ENCODE assay signal across 10 cellular contexts in the genomic region with DNA sequence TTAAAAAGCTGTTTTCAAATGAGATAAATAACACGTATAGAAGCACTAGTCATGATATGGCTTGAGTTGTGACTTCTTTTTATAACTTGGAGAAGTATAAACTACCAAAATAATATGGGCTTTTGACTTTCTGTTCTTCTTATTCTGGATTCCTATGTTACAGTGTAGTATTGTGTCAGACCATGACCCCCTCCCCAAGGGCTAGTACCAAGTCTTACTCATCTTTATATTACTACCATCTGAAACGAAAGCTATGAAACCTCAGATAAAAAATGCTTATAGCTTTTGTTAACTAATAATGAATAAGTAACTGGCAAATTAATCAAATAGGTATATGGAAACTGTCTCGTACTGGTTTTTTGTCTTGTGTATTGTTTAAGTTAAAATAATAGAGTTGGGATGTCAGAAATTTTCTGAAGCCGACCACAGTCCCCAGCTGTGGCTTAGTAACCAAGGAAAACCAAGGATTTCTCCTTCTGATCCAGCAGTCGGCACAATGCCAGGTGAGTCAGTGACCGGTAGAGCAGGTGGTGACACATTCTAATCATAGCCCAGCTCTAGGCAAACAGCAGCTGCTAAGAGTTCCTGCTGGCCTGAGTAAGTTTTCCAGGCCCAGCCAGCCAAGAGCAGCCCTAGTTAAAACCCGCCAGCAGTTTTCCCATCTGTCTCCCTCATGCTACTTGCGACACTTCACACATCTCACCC.
A peak's percentile ranks its signal among the peaks of the same experiment; 100 is the strongest.
DNase-seq lines count a peak whose midpoint lies in the region; ATAC-seq, FAIRE-seq and TF ChIP-seq lines count a peak whose summit lies in the region.
"Had no signal": no experiment of that assay in that cellular context is flagged by ENCODE, and none has a peak within 500 bp of the region (broad histone marks: within the 10 kb centered on the region; RNA-seq: fewer than 3 reads in every experiment).

No MANE protein-coding gene starts in this region.

- H3K27ac Mint-ChIP-seq in natural killer cell treated with Interleukin-12 subunit alpha and Interleukin-12 subunit beta and Interleukin-15 and Interleukin-18, amount 100 ng/mL, for 72 hours = no peak overlapping the region
- H3K27ac Mint-ChIP-seq: memory B cell had no signal

- no peak for TF ChIP-seq POLR2A in HepG2 (IDR thresholded peaks at IDR 0.05; ENCODE audit: insufficient read depth in 1 of 2, low read depth in 2 of 2, low read length in 2 of 2)

- H3K36me3 ChIP-seq in brain microvascular endothelial cell (replicated peaks) (no peaks in the 10 kb centered on the region), HepG2 (replicated peaks in 1 of 2; ENCODE audit: control insufficient read depth in 1 of 2, insufficient read depth in 2 of 2, low read length in 2 of 2) (no peaks in the 10 kb centered on the region), OCI-LY7 (ENCODE audit: insufficient read depth, low read length) (no peaks in the 10 kb centered on the region)

- H3K9me3 ChIP-seq in HepG2 (ENCODE audit: low read length) (no peaks in the 10 kb centered on the region), OCI-LY7 (ENCODE audit: low read length) (no peaks in the 10 kb centered on the region)

- H3K27ac ChIP-seq in brain microvascular endothelial cell = no peak overlapping the region
- no peak overlapping the region for H3K27ac ChIP-seq in HepG2 (ENCODE audit: extremely low read length, insufficient read depth, low read length)
- no peak overlapping the region for H3K27ac ChIP-seq in OCI-LY7 (ENCODE audit: low read depth, low read length, poor library complexity, severe bottlenecking)

- 30% methylated on average over 6 of the region's 8 CpGs for WGBS in HepG2 (ENCODE audit: low lambda C conversion rate)

- H3K9me2 ChIP-seq in OCI-LY7 (ENCODE audit: insufficient read depth, low read length) = no peaks in the 10 kb centered on the region

- H3K36me3 Mint-ChIP-seq in natural killer cell treated with Interleukin-12 subunit alpha and Interleukin-12 subunit beta and Interleukin-15 and Interleukin-18, amount 100 ng/mL, for 72 hours = no peaks in the 10 kb centered on the region
- H3K36me3 Mint-ChIP-seq: memory B cell had no signal

- H3K79me2 ChIP-seq in HepG2 (ENCODE audit: insufficient read depth, low read length) (no peaks in the 10 kb centered on the region), OCI-LY7 (ENCODE audit: insufficient read depth, low read depth, low read length) (no peaks in the 10 kb centered on the region)

- H3K27me3 ChIP-seq in brain microvascular endothelial cell (replicated peaks) = no peaks in the 10 kb centered on the region
- no peaks in the 10 kb centered on the region for H3K27me3 ChIP-seq in HepG2 (ENCODE audit: control insufficient read depth in 1 of 2, insufficient read depth in 2 of 2, low read length in 2 of 2)

- no peak for FAIRE-seq in HepG2 (lab: Jason Lieb, UNC)
- FAIRE-seq: TTC549 had no signal

- DNase-seq in COR-L47 (lab: John Stamatoyannopoulos, UW) (peak; percentile 85), NCI-H2029 (lab: John Stamatoyannopoulos, UW) (peak; percentile 73), brain microvascular endothelial cell (peak; percentile 76), HepG2 (ENCODE audit: low spot score) (peak; percentile 15), OCI-LY7 (ENCODE audit: low spot score) (no peak)
- DNase-seq in natural killer cell treated with Interleukin-12 subunit alpha and Interleukin-12 subunit beta and Interleukin-15 and Interleukin-18, amount 100 ng/mL, for 72 hours (ENCODE audit: low spot score) = no peak
- DNase-seq in effector CD4-positive, alpha-beta T cell = no peak

- intact Hi-C loops in HepG2 (cut with micrococcal nuclease; ENCODE audit: unreplicated experiment) (no loop called here), OCI-LY7 (cut with micrococcal nuclease; ENCODE audit: unreplicated experiment) (no loop called here)

- H3K4me1 ChIP-seq in HepG2 (ENCODE audit: insufficient read depth, low read length) = no peaks in the 10 kb centered on the region
- no peaks in the 10 kb centered on the region for H3K4me1 ChIP-seq in OCI-LY7 (ENCODE audit: insufficient read depth, low read length, poor library complexity, severe bottlenecking)

- TF ChIP-seq EP300 in HepG2 (IDR thresholded peaks at IDR 0.05; ENCODE audit: low read depth in 2 of 2, low read length in 2 of 2) = no peak
- no peak for TF ChIP-seq EP300 in HepG2 (CRISPR knock-in tag; IDR thresholded peaks at IDR 0.05; ENCODE audit: borderline replicate concordance)

- CTCF ChIA-PET in HepG2 (lab: Yijun Ruan, JAX; ENCODE audit: low intra/inter-chr PET ratio, low total read pairs) (no interaction called here), OCI-LY7 (lab: Charles Lee; ENCODE audit: unreplicated experiment) (no interaction called here)

- POLR2A ChIA-PET in HepG2 (lab: Yijun Ruan, JAX) = no interaction called here
- POLR2A ChIA-PET in OCI-LY7 (lab: Charles Lee) = no interaction called here

- H3K9ac ChIP-seq in HepG2 (ENCODE audit: insufficient read depth, low read depth, low read length) = no peak overlapping the region

- TF ChIP-seq CTCF in brain microvascular endothelial cell (IDR thresholded peaks at IDR 0.05; ENCODE audit: low read depth, low read length, missing control alignments) = no peak
- TF ChIP-seq CTCF in HepG2 (CRISPR knock-in tag; IDR thresholded peaks at IDR 0.05) = no peak
- no peak for TF ChIP-seq CTCF in OCI-LY7 (conservative IDR thresholded peaks at IDR 0.05; ENCODE audit: low read length)

- H3K9me3 Mint-ChIP-seq in natural killer cell treated with Interleukin-12 subunit alpha and Interleukin-12 subunit beta and Interleukin-15 and Interleukin-18, amount 100 ng/mL, for 72 hours = no peaks in the 10 kb centered on the region
- H3K9me3 Mint-ChIP-seq: memory B cell had no signal

- H3K4me1 Mint-ChIP-seq in natural killer cell treated with Interleukin-12 subunit alpha and Interleukin-12 subunit beta and Interleukin-15 and Interleukin-18, amount 100 ng/mL, for 72 hours (ENCODE audit: low read depth in 2 of 2) = no peaks in the 10 kb centered on the region
- H3K4me1 Mint-ChIP-seq: memory B cell had no signal

- peak; percentile 56; the same call in 2 of the 3 replicates for ATAC-seq in HepG2
- no peak for ATAC-seq in natural killer cell treated with Interleukin-12 subunit alpha and Interleukin-12 subunit beta and Interleukin-15 and Interleukin-18, amount 100 ng/mL, for 72 hours
- no peak for ATAC-seq in HG03469 (IDR thresholded peaks at IDR 0.05; ENCODE audit: unreplicated experiment)

- H3K27me3 Mint-ChIP-seq in natural killer cell treated with Interleukin-12 subunit alpha and Interleukin-12 subunit beta and Interleukin-15 and Interleukin-18, amount 100 ng/mL, for 72 hours = peaks cover 0 to 8% of the 10 kb centered on the region in 2 donors
- H3K27me3 Mint-ChIP-seq: memory B cell had no signal

- in situ Hi-C loops in brain microvascular endothelial cell (cut with HindIII; ENCODE audit: low pct_ligation_motif_present, low sequenced_read_pairs) (no loop called here), HepG2 (cut with HindIII; ENCODE audit: extremely low pct_ligation_motif_present, low pct_unique_long_range_greater_than_20kb) (no loop called here)

- TF ChIP-seq RAD21 in HepG2 (CRISPR knock-in tag; IDR thresholded peaks at IDR 0.05) = no peak

- H2AFZ ChIP-seq in HepG2 (ENCODE audit: low read length) (no peak overlapping the region), OCI-LY7 (ENCODE audit: low read length) (no peak overlapping the region)

- BruUV-seq in HepG2 (replicated peaks; lab: Mats Ljungman, UMichigan) (no TSS peak), OCI-LY7 (replicated peaks; lab: Mats Ljungman, UMichigan) (no TSS peak)

- no peaks in the 10 kb centered on the region for H4K20me1 ChIP-seq in HepG2 (ENCODE audit: insufficient read depth, low read length)
- H4K20me1 ChIP-seq in OCI-LY7 (ENCODE audit: insufficient read depth, low read length) = no peaks in the 10 kb centered on the region

- H3K4me3 Mint-ChIP-seq in natural killer cell treated with Interleukin-12 subunit alpha and Interleukin-12 subunit beta and Interleukin-15 and Interleukin-18, amount 100 ng/mL, for 72 hours = no peak overlapping the region
- H3K4me3 Mint-ChIP-seq: memory B cell had no signal

- H3K4me3 ChIP-seq in brain microvascular endothelial cell (ENCODE audit: low read depth, low read length) (no peak overlapping the region), HepG2 (replicated peaks in 1 of 3; ENCODE audit: insufficient read depth in 1 of 3, low read depth in 2 of 3, low read length in 3 of 3) (no peak overlapping the region), OCI-LY7 (ENCODE audit: low read depth, low read length, poor library complexity, severe bottlenecking) (no peak overlapping the region)

- H3K4me2 ChIP-seq in HepG2 (ENCODE audit: low read depth, low read length) (no peak overlapping the region), OCI-LY7 (ENCODE audit: low read length) (no peak overlapping the region)

TF ChIP-seq in HepG2, 621 proteins besides CTCF, POLR2A, EP300 and RAD21:
- no peak for TF ChIP-seq BHLHE40 (IDR thresholded peaks at IDR 0.05; ENCODE audit: low read length)
- TF ChIP-seq MED13 (CRISPR knock-in tag; IDR thresholded peaks at IDR 0.05) = no peak
- TF ChIP-seq FOSL2 (CRISPR knock-in tag; IDR thresholded peaks at IDR 0.05) = peak; percentile 38; the same call in 1 of the 2 replicates
- no peak for TF ChIP-seq ZNF616 (CRISPR knock-in tag; IDR thresholded peaks at IDR 0.05; ENCODE audit: low read depth)
- no peak for TF ChIP-seq ZNF549 (CRISPR knock-in tag; IDR thresholded peaks at IDR 0.05)

Comparison
In these comparisons a context has a peak if more than half of its experiments do, and no peak if none do; other contexts are left out.
1. DNase-seq: peak in COR-L47 (single experiment), NCI-H2029 (single experiment), brain microvascular endothelial cell (single experiment) and HepG2 (single experiment); none in natural killer cell treated with Interleukin-12 subunit alpha and Interleukin-12 subunit beta and Interleukin-15 and Interleukin-18, amount 100 ng/mL, for 72 hours (single experiment), OCI-LY7 (single experiment) and effector CD4-positive, alpha-beta T cell (single experiment).